Comparison of ENCODE assay signal across 8 cellular contexts in the genomic region with DNA sequence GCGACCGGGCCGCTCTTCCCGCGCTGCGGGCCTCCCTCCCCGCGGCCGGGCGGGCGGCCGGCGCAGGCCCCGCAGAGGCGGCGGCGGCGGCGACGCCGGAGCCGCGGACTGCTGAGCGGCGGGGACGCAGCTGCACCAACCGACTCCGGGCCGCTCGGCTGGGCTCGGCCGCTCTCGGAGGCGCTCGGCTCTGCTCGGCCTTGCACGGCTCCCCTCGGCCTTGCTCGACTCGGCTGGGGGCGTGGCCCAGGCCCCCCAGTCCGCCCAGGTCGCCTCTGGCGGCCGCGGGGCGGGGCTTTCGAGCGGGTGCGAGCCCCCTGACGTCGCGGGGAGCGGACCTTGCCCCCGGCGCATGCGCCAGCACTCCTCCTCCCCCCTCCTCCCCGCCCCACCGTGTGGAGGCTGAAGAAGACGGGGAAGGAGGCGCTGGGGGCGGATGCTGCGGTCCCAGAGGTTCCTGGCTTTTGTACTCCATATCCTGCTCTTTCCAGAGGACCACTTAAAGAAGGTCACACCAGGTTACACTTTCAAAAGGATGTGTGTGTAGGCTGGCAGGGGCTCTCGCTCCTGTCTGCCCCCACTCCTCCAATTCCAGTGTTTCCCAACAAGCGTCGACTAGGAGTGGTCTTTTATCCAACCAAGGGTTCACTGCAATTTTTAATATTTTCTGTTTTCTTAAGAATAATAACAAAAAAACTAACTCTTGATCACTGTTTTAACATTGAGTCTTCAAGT. TPM values are rescaled to one million over a fixed set of nuclear protein-coding genes. Genes with fewer than 3 reads are reported as not detected.
DNase-seq lines count a peak whose midpoint lies in the region; ATAC-seq and TF ChIP-seq lines count a peak whose summit lies in the region.

A gene with protein sequence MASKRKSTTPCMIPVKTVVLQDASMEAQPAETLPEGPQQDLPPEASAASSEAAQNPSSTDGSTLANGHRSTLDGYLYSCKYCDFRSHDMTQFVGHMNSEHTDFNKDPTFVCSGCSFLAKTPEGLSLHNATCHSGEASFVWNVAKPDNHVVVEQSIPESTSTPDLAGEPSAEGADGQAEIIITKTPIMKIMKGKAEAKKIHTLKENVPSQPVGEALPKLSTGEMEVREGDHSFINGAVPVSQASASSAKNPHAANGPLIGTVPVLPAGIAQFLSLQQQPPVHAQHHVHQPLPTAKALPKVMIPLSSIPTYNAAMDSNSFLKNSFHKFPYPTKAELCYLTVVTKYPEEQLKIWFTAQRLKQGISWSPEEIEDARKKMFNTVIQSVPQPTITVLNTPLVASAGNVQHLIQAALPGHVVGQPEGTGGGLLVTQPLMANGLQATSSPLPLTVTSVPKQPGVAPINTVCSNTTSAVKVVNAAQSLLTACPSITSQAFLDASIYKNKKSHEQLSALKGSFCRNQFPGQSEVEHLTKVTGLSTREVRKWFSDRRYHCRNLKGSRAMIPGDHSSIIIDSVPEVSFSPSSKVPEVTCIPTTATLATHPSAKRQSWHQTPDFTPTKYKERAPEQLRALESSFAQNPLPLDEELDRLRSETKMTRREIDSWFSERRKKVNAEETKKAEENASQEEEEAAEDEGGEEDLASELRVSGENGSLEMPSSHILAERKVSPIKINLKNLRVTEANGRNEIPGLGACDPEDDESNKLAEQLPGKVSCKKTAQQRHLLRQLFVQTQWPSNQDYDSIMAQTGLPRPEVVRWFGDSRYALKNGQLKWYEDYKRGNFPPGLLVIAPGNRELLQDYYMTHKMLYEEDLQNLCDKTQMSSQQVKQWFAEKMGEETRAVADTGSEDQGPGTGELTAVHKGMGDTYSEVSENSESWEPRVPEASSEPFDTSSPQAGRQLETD (minus strand): TSS at position 196 of the 735 bp plus-strand sequence. CDS start 112,815 bp downstream, outside the sequence.

- TF ChIP-seq POLR2A in transverse colon (IDR thresholded peaks at IDR 0.05) = peak; percentile 72

- H3K4me3 ChIP-seq in transverse colon = peak within 1 kb of the TSS; percentile 31 to 69 (median 64)

- TF ChIP-seq CTCF in GM13976 (IDR thresholded peaks at IDR 0.05; ENCODE audit: borderline replicate concordance, control extremely low read depth, extremely low read depth, insufficient read depth, missing control alignments) = no peak
- TF ChIP-seq CTCF in transverse colon (IDR thresholded peaks at IDR 0.05) = no peak

- no peaks in the 10 kb centered on the region for H3K27me3 ChIP-seq in transverse colon

- intact Hi-C loops in cardiac septum (cut with DNase I) = loop anchor here (5.0 kb wide), 3 partner anchors 70 to 180 kb away; a partner anchor contains a TSS
- intact Hi-C loops in transverse colon (cut with DNase I; ENCODE audit: low total_unique reads) = loop anchor here (5.0 kb wide), 1 partner anchor 70 kb away; no protein-coding TSS in a partner anchor

- no peaks in the 10 kb centered on the region for H3K36me3 ChIP-seq in transverse colon

- DNase-seq in GM13976 (ENCODE audit: low spot score) (peak; percentile 100), NCI-H1436 treated with DMSO at 0.1 percent for 48 hours (lab: John Stamatoyannopoulos, UW) (peak; percentile 76), T follicular helper cell (ENCODE audit: low read depth) (peak; percentile 90), cardiac septum (ENCODE audit: low spot score) (peak; percentile 97), pons (ENCODE audit: low spot score) (peak; percentile 96), transverse colon (peak; percentile 98)

- no peaks in the 10 kb centered on the region for H3K9me3 ChIP-seq in transverse colon

- in situ Hi-C loops in GM13976 (cut with MboI; ENCODE audit: low sequenced_read_pairs, unreplicated experiment) (no loop called here), transverse colon (cut with MboI; ENCODE audit: low pct_ligation_motif_present in 1 of 4, low pct_unique_long_range_greater_than_20kb in 1 of 4, low sequenced_read_pairs in 3 of 4) (no loop called here)

- TF ChIP-seq EP300 in transverse colon (IDR thresholded peaks at IDR 0.05; ENCODE audit: low read depth) = no peak

- ATAC-seq in HG02852 (IDR thresholded peaks at IDR 0.05; ENCODE audit: unreplicated experiment) = peak; percentile 96

- H3K4me1 ChIP-seq in transverse colon = peaks cover 6 to 50% (median 31%) of the 10 kb centered on the region in 4 donors

- 1% methylated on average over 39 to 62 of the region's 66 CpGs for WGBS in adipose tissue, 3 donors
- 1 to 4% methylated on average over 3 to 9 of the region's 66 CpGs for WGBS in transverse colon (ENCODE audit: low coverage in 1 of 2), 2 donors

- H3K27ac ChIP-seq in adipose tissue (ENCODE audit: low read depth, low read length) (peak within 1 kb of the TSS; percentile 60), transverse colon (peak within 1 kb of the TSS; percentile 83 to 92 (median 88))

RNA-seq across cellular contexts. Expression of the gene that starts here (rescaled TPM):
- 10 to 100 TPM in 2 of 3 donors, 1 to 10 TPM in 1; 4.5 to 25.0 (median 12.8) TPM for polyA plus RNA-seq in adipose tissue
- 33.2 TPM for total RNA-seq in cardiac septum
- 10 to 100 TPM; 22.7 to 34.8 (median 26.4) TPM for total RNA-seq in transverse colon

Comparison
In these comparisons a context has a peak if more than half of its experiments do, and no peak if none do; other contexts are left out.
1. Peak in every context shown above with its lines: DNase-seq, ATAC-seq, H3K4me3 ChIP-seq and H3K27ac ChIP-seq.